1 cellular context compared by ENCODE assay signal in the genomic region with DNA sequence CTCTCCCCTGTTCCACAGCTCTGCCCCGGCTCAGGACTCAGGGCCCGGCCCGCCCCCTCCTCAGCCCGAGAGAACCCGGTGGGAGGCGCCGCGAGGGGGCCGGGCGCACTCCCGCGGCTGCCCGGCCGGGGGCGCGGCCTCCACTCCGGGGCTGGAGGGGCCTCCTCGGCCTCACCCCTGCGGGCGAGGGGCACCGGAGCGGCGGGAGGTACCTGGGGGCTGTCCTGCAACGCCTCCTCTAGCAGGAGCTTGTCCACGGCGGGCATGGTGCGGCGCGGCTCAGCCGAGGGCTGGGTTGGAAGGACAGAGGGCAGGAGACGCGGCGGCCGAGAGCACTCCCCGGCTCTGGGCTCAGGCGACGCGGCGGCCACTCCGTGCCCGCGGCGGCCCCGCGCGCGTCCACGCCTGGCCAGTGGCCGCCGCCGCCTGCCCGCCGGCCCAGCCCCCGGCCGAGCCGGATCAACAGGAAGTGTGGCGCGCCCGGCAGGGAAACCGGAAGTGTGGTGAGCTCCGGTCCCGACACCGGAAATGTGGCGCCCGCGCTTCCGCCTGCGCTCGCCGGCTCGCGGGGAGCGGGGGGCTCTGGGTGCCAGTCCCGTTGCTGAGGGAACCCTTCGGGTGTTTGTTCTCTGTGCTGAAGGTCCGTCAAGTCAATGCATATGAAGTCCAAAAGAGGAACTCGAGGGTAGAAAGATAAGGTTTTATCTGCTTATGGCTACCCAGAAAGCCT.
TF ChIP-seq lines count a peak whose summit lies in the region.

A gene with protein sequence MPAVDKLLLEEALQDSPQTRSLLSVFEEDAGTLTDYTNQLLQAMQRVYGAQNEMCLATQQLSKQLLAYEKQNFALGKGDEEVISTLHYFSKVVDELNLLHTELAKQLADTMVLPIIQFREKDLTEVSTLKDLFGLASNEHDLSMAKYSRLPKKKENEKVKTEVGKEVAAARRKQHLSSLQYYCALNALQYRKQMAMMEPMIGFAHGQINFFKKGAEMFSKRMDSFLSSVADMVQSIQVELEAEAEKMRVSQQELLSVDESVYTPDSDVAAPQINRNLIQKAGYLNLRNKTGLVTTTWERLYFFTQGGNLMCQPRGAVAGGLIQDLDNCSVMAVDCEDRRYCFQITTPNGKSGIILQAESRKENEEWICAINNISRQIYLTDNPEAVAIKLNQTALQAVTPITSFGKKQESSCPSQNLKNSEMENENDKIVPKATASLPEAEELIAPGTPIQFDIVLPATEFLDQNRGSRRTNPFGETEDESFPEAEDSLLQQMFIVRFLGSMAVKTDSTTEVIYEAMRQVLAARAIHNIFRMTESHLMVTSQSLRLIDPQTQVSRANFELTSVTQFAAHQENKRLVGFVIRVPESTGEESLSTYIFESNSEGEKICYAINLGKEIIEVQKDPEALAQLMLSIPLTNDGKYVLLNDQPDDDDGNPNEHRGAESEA (minus strand): TSS at position 428 of the 730 bp plus-strand sequence. CDS start 162 bp downstream, at position 266.

TF ChIP-seq in HepG2, 621 proteins besides CTCF, POLR2A, EP300 and RAD21 (continued from another document):
- TF ChIP-seq CREBL2 (CRISPR knock-in tag; IDR thresholded peaks at IDR 0.05; ENCODE audit: borderline replicate concordance) (peak; percentile 43; the same call in 1 of the 2 replicates), HNRNPK (IDR thresholded peaks at IDR 0.05; ENCODE audit: low read depth, low read length, poor library complexity, severe bottlenecking) (peak; percentile 40), ARID4A (CRISPR knock-in tag; IDR thresholded peaks at IDR 0.05; ENCODE audit: borderline replicate concordance) (peak; percentile 87; the same call in 1 of the 2 replicates), ZNF883 (CRISPR knock-in tag; IDR thresholded peaks at IDR 0.05; ENCODE audit: not compliant biosample characterization) (peak; percentile 29), RFX5 (IDR thresholded peaks at IDR 0.05; ENCODE audit: low read depth, low read length) (no peak), PHF21A (CRISPR knock-in tag; IDR thresholded peaks at IDR 0.05) (no peak), ZNF280D (CRISPR knock-in tag; IDR thresholded peaks at IDR 0.05) (no peak), HNF4G (IDR thresholded peaks at IDR 0.05; ENCODE audit: borderline replicate concordance, low read depth, low read length) (no peak), HNF4G (CRISPR knock-in tag; IDR thresholded peaks at IDR 0.05; ENCODE audit: borderline replicate concordance, low read depth) (no peak), ZMAT3 (CRISPR knock-in tag; conservative IDR thresholded peaks at IDR 0.05) (peak; percentile 64; the same call in 1 of the 2 replicates), ZNF230 (CRISPR knock-in tag; IDR thresholded peaks at IDR 0.05) (peak; percentile 75; the same call in 1 of the 2 replicates), ARNT2 (CRISPR knock-in tag; IDR thresholded peaks at IDR 0.05; ENCODE audit: low read depth) (peak; percentile 49; the same call in 1 of the 2 replicates), ZEB1 (IDR thresholded peaks at IDR 0.05; ENCODE audit: insufficient replicate concordance, low read depth) (peak; percentile 28), NFKBIZ (CRISPR knock-in tag; IDR thresholded peaks at IDR 0.05) (no peak), RFX3 (CRISPR knock-in tag; IDR thresholded peaks at IDR 0.05) (peak; percentile 28; the same call in 1 of the 2 replicates), KLF12 (CRISPR knock-in tag; IDR thresholded peaks at IDR 0.05; ENCODE audit: borderline replicate concordance) (peak; percentile 44; the same call in 1 of the 2 replicates), REXO4 (CRISPR knock-in tag; IDR thresholded peaks at IDR 0.05; ENCODE audit: borderline replicate concordance) (no peak), RBFOX2 (IDR thresholded peaks at IDR 0.05; ENCODE audit: low read depth, low read length) (peak; percentile 88), SAFB2 (CRISPR knock-in tag; IDR thresholded peaks at IDR 0.05; ENCODE audit: borderline replicate concordance, low read depth) (peak; percentile 65; the same call in 1 of the 2 replicates), HMGA1 (CRISPR knock-in tag; conservative IDR thresholded peaks at IDR 0.05) (no peak), MED1 (CRISPR knock-in tag; IDR thresholded peaks at IDR 0.05) (peak; percentile 59), ZMYM4 (CRISPR knock-in tag; IDR thresholded peaks at IDR 0.05) (peak; percentile 73; the same call in 1 of the 2 replicates), ZSCAN25 (CRISPR knock-in tag; IDR thresholded peaks at IDR 0.05) (peak; percentile 99), DMAP1 (CRISPR knock-in tag; IDR thresholded peaks at IDR 0.05) (peak; percentile 56; the same call in 1 of the 2 replicates), MAZ (IDR thresholded peaks at IDR 0.05; ENCODE audit: borderline replicate concordance, low read depth, low read length) (peak; percentile 36; the same call in 1 of the 2 replicates), MAZ (CRISPR knock-in tag; IDR thresholded peaks at IDR 0.05; ENCODE audit: low read depth) (peak; percentile 65; the same call in 1 of the 2 replicates), EHMT2 (IDR thresholded peaks at IDR 0.05; ENCODE audit: borderline replicate concordance, low read depth, low read length) (no peak; the same call in 1 of the 2 replicates)
- TF ChIP-seq, protein P1, sequence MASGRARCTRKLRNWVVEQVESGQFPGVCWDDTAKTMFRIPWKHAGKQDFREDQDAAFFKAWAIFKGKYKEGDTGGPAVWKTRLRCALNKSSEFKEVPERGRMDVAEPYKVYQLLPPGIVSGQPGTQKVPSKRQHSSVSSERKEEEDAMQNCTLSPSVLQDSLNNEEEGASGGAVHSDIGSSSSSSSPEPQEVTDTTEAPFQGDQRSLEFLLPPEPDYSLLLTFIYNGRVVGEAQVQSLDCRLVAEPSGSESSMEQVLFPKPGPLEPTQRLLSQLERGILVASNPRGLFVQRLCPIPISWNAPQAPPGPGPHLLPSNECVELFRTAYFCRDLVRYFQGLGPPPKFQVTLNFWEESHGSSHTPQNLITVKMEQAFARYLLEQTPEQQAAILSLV (CRISPR knock-in tag; IDR thresholded peaks at IDR 0.05; ENCODE audit: borderline replicate concordance), result peak; percentile 90; the same call in 1 of the 2 replicates
